Comparison of ENCODE assay signal across 1 cellular context in the genomic region with DNA sequence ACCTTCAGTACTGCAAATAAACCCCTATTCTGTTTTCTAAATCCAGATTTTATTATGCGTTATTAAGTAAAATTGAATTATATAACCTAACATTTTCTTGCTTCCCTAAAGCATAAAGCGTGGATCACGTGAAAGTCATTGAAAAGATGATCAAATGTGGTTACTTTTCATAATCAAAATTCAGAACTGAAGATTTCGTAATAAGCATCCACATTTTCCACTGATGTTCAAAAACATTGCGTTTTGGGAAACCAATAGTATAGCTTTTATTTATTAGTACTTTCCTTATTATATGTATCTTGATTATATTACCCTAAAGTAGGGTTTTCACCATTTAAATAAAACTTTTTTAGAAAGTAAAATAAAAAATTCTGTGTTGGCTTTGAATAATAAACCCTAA.
TF ChIP-seq lines count a peak whose summit lies in the region.

No MANE protein-coding gene starts in this region.

TF ChIP-seq in GM12878, 131 proteins besides CTCF, POLR2A, EP300 and RAD21:
- TF ChIP-seq MEF2B (IDR thresholded peaks at IDR 0.05; ENCODE audit: partially characterized antibody, poor library complexity, severe bottlenecking), result no peak
- TF ChIP-seq ZNF687 (IDR thresholded peaks at IDR 0.05), result no peak
- no peak for TF ChIP-seq SMARCA5 (IDR thresholded peaks at IDR 0.05)
- TF ChIP-seq NR2F1 (conservative IDR thresholded peaks at IDR 0.05), result no peak
- no peak for TF ChIP-seq NFYA (IDR thresholded peaks at IDR 0.05; ENCODE audit: borderline replicate concordance, low read depth, low read length)
- no peak for TF ChIP-seq HDGF (IDR thresholded peaks at IDR 0.05)
- TF ChIP-seq, protein P1, sequence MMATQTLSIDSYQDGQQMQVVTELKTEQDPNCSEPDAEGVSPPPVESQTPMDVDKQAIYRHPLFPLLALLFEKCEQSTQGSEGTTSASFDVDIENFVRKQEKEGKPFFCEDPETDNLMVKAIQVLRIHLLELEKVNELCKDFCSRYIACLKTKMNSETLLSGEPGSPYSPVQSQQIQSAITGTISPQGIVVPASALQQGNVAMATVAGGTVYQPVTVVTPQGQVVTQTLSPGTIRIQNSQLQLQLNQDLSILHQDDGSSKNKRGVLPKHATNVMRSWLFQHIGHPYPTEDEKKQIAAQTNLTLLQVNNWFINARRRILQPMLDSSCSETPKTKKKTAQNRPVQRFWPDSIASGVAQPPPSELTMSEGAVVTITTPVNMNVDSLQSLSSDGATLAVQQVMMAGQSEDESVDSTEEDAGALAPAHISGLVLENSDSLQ (IDR thresholded peaks at IDR 0.05), result no peak
- TF ChIP-seq JUND (IDR thresholded peaks at IDR 0.05; ENCODE audit: low read depth, low read length), result no peak
- no peak for TF ChIP-seq RAD51 (IDR thresholded peaks at IDR 0.05)
- TF ChIP-seq BMI1 (IDR thresholded peaks at IDR 0.05; ENCODE audit: borderline replicate concordance), result no peak
- no peak for TF ChIP-seq SPI1 (IDR thresholded peaks at IDR 0.05; ENCODE audit: borderline replicate concordance, insufficient read depth, low read depth, low read length)
- no peak for TF ChIP-seq POLR2AphosphoS2 (IDR thresholded peaks at IDR 0.05; ENCODE audit: low read depth, low read length)
- TF ChIP-seq IKZF2 (IDR thresholded peaks at IDR 0.05), result no peak
- no peak for TF ChIP-seq TAF1 (IDR thresholded peaks at IDR 0.05; ENCODE audit: borderline replicate concordance, low read depth, low read length)
- TF ChIP-seq MYC (IDR thresholded peaks at IDR 0.05; ENCODE audit: insufficient read depth, insufficient read length, insufficient replicate concordance, low read length, severe bottlenecking), result no peak
- no peak for TF ChIP-seq TCF3 (IDR thresholded peaks at IDR 0.05; ENCODE audit: borderline replicate concordance, insufficient read depth, low read depth, low read length)
- TF ChIP-seq GABPA (IDR thresholded peaks at IDR 0.05; ENCODE audit: low read depth), result no peak
- TF ChIP-seq CEBPB (IDR thresholded peaks at IDR 0.05; ENCODE audit: borderline replicate concordance in 1 of 2, low read depth in 2 of 2, low read length in 2 of 2), result no peak
